ENCODE assay signal across 17 cellular contexts in genomic region chr11:68810164-68810563, GRCh38. TPM values are rescaled to one million over a fixed set of nuclear protein-coding genes. Genes with fewer than 3 reads are reported as not detected.
A peak's percentile ranks its signal among the peaks of the same experiment; 100 is the strongest.
DNase-seq lines count a peak whose midpoint lies in the region; ATAC-seq and TF ChIP-seq lines count a peak whose summit lies in the region.
"Had no signal": no experiment of that assay in that cellular context is flagged by ENCODE, and none has a peak within 500 bp of the region (broad histone marks: within the 10 kb centered on the region; RNA-seq: fewer than 3 reads in every experiment).

No MANE protein-coding gene starts in this region.

- POLR2A ChIA-PET in RWPE1 (lab: Yijun Ruan, JAX; ENCODE audit: low non-redundant PET): no interaction called here
- POLR2A ChIA-PET in Caco-2 (lab: Charles Lee): no interaction called here

- H3K9me3 Mint-ChIP-seq in Caco-2 (ENCODE audit: unreplicated experiment): no peaks in the 10 kb centered on the region

- H3K27me3 ChIP-seq in heart right ventricle (no peaks in the 10 kb centered on the region), gastrocnemius medialis (no peaks in the 10 kb centered on the region), Caco-2 (replicated peaks; ENCODE audit: control insufficient read depth, insufficient read depth, low read length) (no peaks in the 10 kb centered on the region)

- H3K4me1 ChIP-seq in heart right ventricle: peaks cover 2 to 31% (median 27%) of the 10 kb centered on the region in 9 donors
- peaks cover 15 to 21% of the 10 kb centered on the region in 2 donors for H3K4me1 ChIP-seq in gastrocnemius medialis
- H3K4me1 ChIP-seq in Caco-2: no peaks in the 10 kb centered on the region

- intact Hi-C loops in heart right ventricle (cut with DNase I): loop anchor here in 1 of 10 donors (1.0 kb wide), 1 partner anchor 29 kb away; no protein-coding TSS in a partner anchor
- intact Hi-C loops in gastrocnemius medialis (cut with DNase I; ENCODE audit: low total_unique reads): loop anchor here (2.0 kb wide), 1 partner anchor 31 kb away; the partner anchor contains the start of gene CPT1A
- intact Hi-C loops in Caco-2 (cut with micrococcal nuclease; ENCODE audit: unreplicated experiment): no loop called here

- H3K27ac ChIP-seq in RWPE1: peak overlapping the region; percentile 1; the same call in 1 of the 2 replicates
- peak overlapping the region in 9 of 10 donors; percentile 13 to 71 (median 63) for H3K27ac ChIP-seq in heart right ventricle
- peak overlapping the region; percentile 45 to 73 (median 66) for H3K27ac ChIP-seq in gastrocnemius medialis

- 45% methylated on average over 7 of the region's 7 CpGs for WGBS in heart right ventricle, 2 donors

- no peak overlapping the region for H3K27ac Mint-ChIP-seq in Caco-2 (ENCODE audit: unreplicated experiment)
- H3K27ac Mint-ChIP-seq: activated CD8-positive, alpha-beta memory T cell treated with anti-CD3 and anti-CD28 coated beads, Interleukin-2, amount 10 ng/mL, durations not matched to agents 7 days and 5 days had no signal

- H3K4me3 ChIP-seq in heart right ventricle: no peak overlapping the region
- H3K4me3 ChIP-seq in gastrocnemius medialis: no peak overlapping the region
- H3K4me3 ChIP-seq in Caco-2 (ENCODE audit: low read depth, low read length): no peak overlapping the region

- H3K27me3 Mint-ChIP-seq in Caco-2 (ENCODE audit: insufficient read depth, unreplicated experiment): no peaks in the 10 kb centered on the region
- H3K27me3 Mint-ChIP-seq: activated CD8-positive, alpha-beta memory T cell treated with anti-CD3 and anti-CD28 coated beads, Interleukin-2, amount 10 ng/mL, durations not matched to agents 7 days and 5 days had no signal

- no TSS peak for BruUV-seq in Caco-2 (replicated peaks; lab: Mats Ljungman, UMichigan)

- CTCF ChIA-PET in RWPE1 (lab: Yijun Ruan, JAX): no interaction called here
- CTCF ChIA-PET in Caco-2 (lab: Charles Lee): no interaction called here

- no peak for TF ChIP-seq POLR2A in gastrocnemius medialis (IDR thresholded peaks at IDR 0.05)

- TF ChIP-seq CTCF in RWPE1 (conservative IDR thresholded peaks at IDR 0.05; ENCODE audit: low read depth) (no peak), heart right ventricle (IDR thresholded peaks at IDR 0.05) (no peak), gastrocnemius medialis (IDR thresholded peaks at IDR 0.05 in 4 of 5, conservative IDR thresholded peaks at IDR 0.05 in 1 of 5) (no peak), Caco-2 (IDR thresholded peaks at IDR 0.05; ENCODE audit: insufficient read depth in 1 of 2, low read depth in 1 of 2, low read length in 1 of 2, severe bottlenecking in 1 of 2, unreplicated experiment in 1 of 2) (no peak)

- in situ Hi-C loops in gastrocnemius medialis (cut with MboI; ENCODE audit: low sequenced_read_pairs in 4 of 4): no loop called here

- peaks cover 0 to 94% (median 26%) of the 10 kb centered on the region in 9 donors for H3K36me3 ChIP-seq in heart right ventricle
- peaks cover 0 to 34% of the 10 kb centered on the region in 2 donors for H3K36me3 ChIP-seq in gastrocnemius medialis
- H3K36me3 ChIP-seq in Caco-2 (ENCODE audit: control insufficient read depth, insufficient read depth, low read length): no peaks in the 10 kb centered on the region

- H3K36me3 Mint-ChIP-seq in Caco-2 (ENCODE audit: insufficient read depth, unreplicated experiment): no peaks in the 10 kb centered on the region

- no peak overlapping the region for H3K4me3 Mint-ChIP-seq in Caco-2 (ENCODE audit: unreplicated experiment)
- H3K4me3 Mint-ChIP-seq: activated CD8-positive, alpha-beta memory T cell treated with anti-CD3 and anti-CD28 coated beads, Interleukin-2, amount 10 ng/mL, durations not matched to agents 7 days and 5 days had no signal

- DNase-seq in EH (ENCODE audit: low read depth) (peak; percentile 30), RWPE1 (ENCODE audit: low spot score) (no peak), heart right ventricle (peak; percentile 76 to 79), gastrocnemius medialis (peak; percentile 76 to 88), Caco-2 (no peak), NCI-H82 (lab: John Stamatoyannopoulos, UW) (no peak)
- DNase-seq: activated CD8-positive, alpha-beta memory T cell treated with anti-CD3 and anti-CD28 coated beads, Interleukin-2, amount 10 ng/mL, durations not matched to agents 7 days and 5 days; activated effector memory CD4-positive, alpha-beta T cell treated with anti-CD3 and anti-CD28 coated beads, Interleukin-2, amount 50 U/mL, for 16 hours; DMS53; MM.1S; NCI-H2029; NCI-H69; retina; stimulated activated CD4-positive, alpha-beta T cell treated with anti-CD3 and anti-CD28 coated beads, Interleukin-2, amount 100 ng/mL, for 24 hours had no signal

- ATAC-seq in heart right ventricle (peak; percentile 61 to 94 (median 86)), gastrocnemius medialis (peak; percentile 90 to 95), GM21515 (IDR thresholded peaks at IDR 0.05; ENCODE audit: unreplicated experiment) (no peak)
- ATAC-seq: activated CD4-positive, CD25-positive, alpha-beta regulatory T cell treated with anti-CD3 and anti-CD28 coated beads, Interleukin-2, amount 50 U/mL, for 24 hours; activated CD8-positive, alpha-beta memory T cell treated with anti-CD3 and anti-CD28 coated beads, Interleukin-2, amount 10 ng/mL, durations not matched to agents 7 days and 5 days had no signal

- H3K9me3 ChIP-seq in heart right ventricle: no peaks in the 10 kb centered on the region
- no peaks in the 10 kb centered on the region for H3K9me3 ChIP-seq in gastrocnemius medialis
- H3K9me3 ChIP-seq in Caco-2: no peaks in the 10 kb centered on the region

- H3K4me1 Mint-ChIP-seq in Caco-2 (ENCODE audit: low read depth, unreplicated experiment): no peaks in the 10 kb centered on the region
- H3K4me1 Mint-ChIP-seq: activated CD8-positive, alpha-beta memory T cell treated with anti-CD3 and anti-CD28 coated beads, Interleukin-2, amount 10 ng/mL, durations not matched to agents 7 days and 5 days had no signal

RNA-seq across cellular contexts. Expression of gene CPT1A, which starts 31.6 kb away (rescaled TPM):
- total RNA-seq in heart right ventricle: 10 to 100 TPM; 28.8 to 84.4 (median 48.3) TPM
- 10 to 100 TPM; 18.8 to 22.8 TPM for polyA plus RNA-seq in heart right ventricle
- total RNA-seq in gastrocnemius medialis: 10 to 100 TPM in 3 of 4 donors, 1 to 10 TPM in 1; 6.9 to 32.1 (median 12.9) TPM
- total RNA-seq in Caco-2 (2022): 5.7 and 6.3 TPM in 2 replicates

RNA-seq across cellular contexts. Expression of gene TESMIN, which starts 58.8 kb away (rescaled TPM):
- total RNA-seq in heart right ventricle (1 to 10 TPM in 3 of 10 donors, under 1 TPM in 6, not detected in 1; 0.30 to 2.6 (median 0.64) TPM), gastrocnemius medialis (under 1 TPM in 2 of 4 donors, not detected in 2; 0.16 to 0.17 TPM), Caco-2 (2022) (22.1 and 26.2 TPM in 2 replicates)
- under 1 TPM in 1 of 2 donors, not detected in 1; 0.13 TPM for polyA plus RNA-seq in heart right ventricle
- polyA plus RNA-seq: neural cell had no signal

Comparison
In these comparisons a context has a peak if more than half of its experiments do, and no peak if none do; other contexts are left out.
1. DNase-seq: peak in EH (single experiment), heart right ventricle (2 of 2) and gastrocnemius medialis (2 of 2); none in RWPE1 (single experiment), Caco-2 (0 of 2) and NCI-H82 (single experiment).
2. H3K27ac ChIP-seq: peak in every context shown above with its lines; median percentile 66 in gastrocnemius medialis; 63 in heart right ventricle; 1 in RWPE1.